In genomic region chrX:20173305-20173704, GRCh38 we compare ENCODE assay signal across 34 cellular contexts.
"Had no signal": no experiment of that assay in that cellular context is flagged by ENCODE, and none has a peak within 500 bp of the region (broad histone marks: within the 10 kb centered on the region; RNA-seq: fewer than 3 reads in every experiment).

No MANE protein-coding gene starts in this region.

- H3K27me3 ChIP-seq: body of pancreas, brain microvascular endothelial cell had no signal

- H3K9me3 ChIP-seq: adrenal gland, body of pancreas, breast epithelium had no signal

- ATAC-seq: activated CD8-positive, alpha-beta T cell treated with anti-CD3 and anti-CD28 coated beads for 36 hours; activated naive CD4-positive, alpha-beta T cell treated with anti-CD3 and anti-CD28 coated beads, Interleukin-2, amount 50 U/mL, for 72 hours; activated T-cell treated with anti-CD3 and anti-CD28 coated beads, Interleukin-2, amount 50 U/mL, for 4 hours; activated T-cell treated with anti-CD3 and anti-CD28 coated beads, Interleukin-2, amount 50 U/mL, for 72 hours; activated T-helper 17 cell treated with anti-CD3 and anti-CD28 coated beads, Interleukin-2, amount 50 U/mL, for 72 hours; body of pancreas had no signal

- H3K4me3 ChIP-seq: adrenal gland, body of pancreas, breast epithelium had no signal

- H3K36me3 ChIP-seq: breast epithelium had no signal

- FAIRE-seq: TTC549 had no signal

- H3K27ac ChIP-seq: adrenal gland, body of pancreas, brain microvascular endothelial cell, breast epithelium, VCaP had no signal

- DNase-seq: activated B cell treated with CpG ODN at 0.5 μM for 24 hours; activated CD4-positive, alpha-beta memory T cell treated with anti-CD3 and anti-CD28 coated beads for 36 hours; activated CD4-positive, alpha-beta T cell treated with anti-CD3 and anti-CD28 coated beads for 4 hours; activated CD4-positive, alpha-beta T cell treated with anti-CD3 and anti-CD28 coated beads, Interleukin-2, amount 10 ng/mL, durations not matched to agents 24 days and 14 days; activated CD4-positive, alpha-beta T cell treated with anti-CD3 and anti-CD28 coated beads, Interleukin-2, amount 50 U/mL, for 1 hour; activated CD4-positive, alpha-beta T cell treated with anti-CD3 and anti-CD28 coated beads, Interleukin-2, amount 50 U/mL, for 4 hours; activated CD4-positive, CD25-positive, alpha-beta regulatory T cell treated with anti-CD3 and anti-CD28 coated beads, Interleukin-2, amount 50 U/mL, for 72 hours; activated CD8-positive, alpha-beta memory T cell treated with anti-CD3 and anti-CD28 coated beads, Interleukin-2, amount 50 U/mL, for 4 hours; activated CD8-positive, alpha-beta T cell treated with anti-CD3 and anti-CD28 coated beads for 36 hours; activated effector memory CD4-positive, alpha-beta T cell treated with anti-CD3 and anti-CD28 coated beads, Interleukin-2, amount 50 U/mL, for 16 hours; activated gamma-delta T cell treated with Interleukin-2 at 50 U/mL for 16 hours; activated naive CD4-positive, alpha-beta T cell; activated naive CD4-positive, alpha-beta T cell treated with anti-CD3 and anti-CD28 coated beads for 36 hours; activated naive CD4-positive, alpha-beta T cell treated with anti-CD3 and anti-CD28 coated beads, Interleukin-2, amount 50 U/mL, for 16 hours; activated naive CD8-positive, alpha-beta T cell treated with anti-CD3 and anti-CD28 coated beads for 36 hours; activated T-cell treated with anti-CD3 and anti-CD28 coated beads for 4 hours; activated T-cell treated with anti-CD3 and anti-CD28 coated beads, Interleukin-2, amount 50 U/mL, for 1 hour; activated T-cell treated with anti-CD3 and anti-CD28 coated beads, Interleukin-2, amount 50 U/mL, for 4 hours; activated T-cell treated with anti-CD3 and anti-CD28 coated beads, Interleukin-2, amount 50 U/mL, for 72 hours; adrenal gland; amniotic stem cell; aorta; body of pancreas; brain microvascular endothelial cell; caudate nucleus; cerebellar nuclear complex; T-helper 1 cell; T-helper 2 cell; T-helper 9 cell had no signal

- H3K4me1 ChIP-seq: adrenal gland, body of pancreas, breast epithelium had no signal
